In genomic region chr1:98035587-98035986, GRCh38 we compare ENCODE assay signal across 20 cellular contexts.
DNase-seq lines count a peak whose midpoint lies in the region; ATAC-seq and TF ChIP-seq lines count a peak whose summit lies in the region.
"Had no signal": no experiment of that assay in that cellular context is flagged by ENCODE, and none has a peak within 500 bp of the region (broad histone marks: within the 10 kb centered on the region; RNA-seq: fewer than 3 reads in every experiment).

No MANE protein-coding gene starts in this region.

- no peak for TF ChIP-seq CTCF in AG10803 (conservative IDR thresholded peaks at IDR 0.05; ENCODE audit: low read length)
- TF ChIP-seq CTCF in fibroblast of pulmonary artery (IDR thresholded peaks at IDR 0.05; ENCODE audit: low read length, missing control alignments): no peak

- H3K4me3 ChIP-seq in AG10803 (ENCODE audit: low read length) (no peak overlapping the region), fibroblast of pulmonary artery (replicated peaks; ENCODE audit: low read depth, low read length) (no peak overlapping the region), aorta (ENCODE audit: low read length in 2 of 2) (no peak overlapping the region)
- H3K4me3 ChIP-seq: body of pancreas, left lung, sigmoid colon had no signal

- no peaks in the 10 kb centered on the region for H3K9me3 ChIP-seq in aorta (ENCODE audit: control insufficient read depth, low read length)
- H3K9me3 ChIP-seq: body of pancreas, left lung, sigmoid colon had no signal

- H3K27ac ChIP-seq in aorta (ENCODE audit: low read depth in 1 of 2, low read length in 2 of 2): no peak overlapping the region
- H3K27ac ChIP-seq: body of pancreas, HL-60, left lung, sigmoid colon had no signal

- intact Hi-C loops in left ventricle myocardium superior (cut with micrococcal nuclease) (no loop called here), aorta (cut with DNase I) (no loop called here)

- WGBS in aorta, 2 donors: 33 to 48% methylated on average over 2 of the region's 2 CpGs

- ATAC-seq in left ventricle myocardium superior: no peak
- no peak for ATAC-seq in aorta (ENCODE audit: low FRiP score)
- ATAC-seq: body of pancreas, left lung, natural killer cell had no signal

- no peaks in the 10 kb centered on the region for H3K36me3 ChIP-seq in aorta (ENCODE audit: control insufficient read depth in 1 of 2, insufficient read depth in 2 of 2, low read length in 1 of 2)
- H3K36me3 ChIP-seq: left lung, sigmoid colon had no signal

- peak; percentile 19 for DNase-seq in AG10803 (ENCODE audit: low read depth)
- DNase-seq in NCI-H1694 (lab: John Stamatoyannopoulos, UW): peak; percentile 98
- peak; percentile 47 for DNase-seq in RPMI7951 (ENCODE audit: low read depth)
- peak; percentile 62 for DNase-seq in fibroblast of pulmonary artery (ENCODE audit: low read depth)
- DNase-seq in left ventricle myocardium superior: no peak
- no peak for DNase-seq in A172 (ENCODE audit: low spot score)
- no peak for DNase-seq in putamen (ENCODE audit: low spot score)
- DNase-seq in aorta: no peak
- DNase-seq: ACHN; activated CD4-positive, alpha-beta T cell treated with anti-CD3 and anti-CD28 coated beads for 4 hours; body of pancreas; C1 segment of cervical spinal cord; Calu3; GOT3; left lung; natural killer cell; sigmoid colon; substantia nigra; T-helper 2 cell had no signal

- no peaks in the 10 kb centered on the region for H3K4me1 ChIP-seq in aorta (ENCODE audit: control insufficient read depth in 1 of 2, insufficient read depth in 2 of 2, low read length in 2 of 2)
- H3K4me1 ChIP-seq: body of pancreas, left lung, sigmoid colon had no signal

- no peaks in the 10 kb centered on the region for H3K27me3 ChIP-seq in aorta (ENCODE audit: control insufficient read depth in 1 of 2, insufficient read depth in 2 of 2, low read length in 1 of 2)
- H3K27me3 ChIP-seq: body of pancreas, sigmoid colon had no signal

Comparison
In these comparisons a context has a peak if more than half of its experiments do, and no peak if none do; other contexts are left out.
1. DNase-seq: peak in AG10803 (single experiment), NCI-H1694 (single experiment), RPMI7951 (single experiment) and fibroblast of pulmonary artery (single experiment); none in left ventricle myocardium superior (single experiment), A172 (single experiment), putamen (single experiment) and aorta (0 of 2).